In the genomic region with DNA sequence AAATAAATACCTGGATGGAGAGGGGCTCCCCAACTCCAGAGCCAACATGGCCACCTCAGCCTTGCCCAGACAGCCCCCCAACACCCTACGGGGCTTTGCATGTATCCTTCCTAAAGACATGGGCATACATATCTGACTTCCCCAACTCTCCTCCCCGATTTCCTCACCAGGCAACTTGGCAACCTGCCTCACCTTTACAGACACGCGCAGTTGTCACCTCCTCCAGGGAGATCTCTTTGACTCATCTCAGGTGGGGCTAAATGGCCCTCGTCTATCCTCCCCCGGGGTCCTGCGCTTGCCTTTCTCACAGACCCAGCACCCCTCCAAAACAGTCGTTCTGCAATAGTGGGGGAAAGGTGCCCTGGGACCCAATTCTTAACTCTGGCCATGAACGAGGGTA, we compare ENCODE assay signal across 19 cellular contexts. TPM values are rescaled to one million over a fixed set of nuclear protein-coding genes. Genes with fewer than 3 reads are reported as not detected.
DNase-seq lines count a peak whose midpoint lies in the region; ATAC-seq, FAIRE-seq and TF ChIP-seq lines count a peak whose summit lies in the region.
"Had no signal": no experiment of that assay in that cellular context is flagged by ENCODE, and none has a peak within 500 bp of the region (broad histone marks: within the 10 kb centered on the region; RNA-seq: fewer than 3 reads in every experiment).

No MANE protein-coding gene starts in this region.

- TF ChIP-seq CTCF in right atrium auricular region (IDR thresholded peaks at IDR 0.05) (no peak), bronchial epithelial cell (IDR thresholded peaks at IDR 0.05; ENCODE audit: insufficient read depth, low read length, severe bottlenecking) (no peak), neural progenitor cell (IDR thresholded peaks at IDR 0.05) (no peak), endodermal cell (conservative IDR thresholded peaks at IDR 0.05) (no peak)

- H3K9me3 Mint-ChIP-seq in neural progenitor cell (peaks cover 34% of the 10 kb centered on the region), endodermal cell (peaks cover 39% of the 10 kb centered on the region)
- H3K9me3 Mint-ChIP-seq: HFFc6 had no signal

- H3K4me1 ChIP-seq in right atrium auricular region, result no peaks in the 10 kb centered on the region
- no peaks in the 10 kb centered on the region for H3K4me1 ChIP-seq in neural progenitor cell
- peaks cover 4% of the 10 kb centered on the region for H3K4me1 ChIP-seq in endodermal cell (ENCODE audit: control insufficient read depth, insufficient read depth, low read length)

- peak; percentile 36 for FAIRE-seq in bronchial epithelial cell (lab: Jason Lieb, UNC)
- FAIRE-seq: A549 had no signal

- H3K9ac ChIP-seq in neural progenitor cell (no peak overlapping the region), endodermal cell (ENCODE audit: extremely low read depth, low read length, poor library complexity, severe bottlenecking) (no peak overlapping the region)

- DNase-seq in right atrium auricular region (ENCODE audit: low spot score) (peak; percentile 34), left ventricle myocardium superior (no peak), bronchial epithelial cell (ENCODE audit: low read depth) (no peak), left lobe of liver (ENCODE audit: low spot score) (peak; percentile 39), neural progenitor cell (ENCODE audit: low spot score) (no peak), endodermal cell (no peak), SHP77 treated with DMSO at 0.1 percent for 48 hours (lab: John Stamatoyannopoulos, UW) (no peak)
- DNase-seq: COR-L47, DMS53, HFFc6, KBM-7, MV-4-11, NCI-H1417, NCI-H187 treated with DMSO at 0.1 percent for 48 hours, NCI-H510A, NCI-H82, PC-9 had no signal

- ATAC-seq in left ventricle myocardium superior (no peak), left lobe of liver (no peak), GM21529 (IDR thresholded peaks at IDR 0.05; ENCODE audit: unreplicated experiment) (no peak)
- ATAC-seq: A549 had no signal

- H3K4me3 Mint-ChIP-seq in neural progenitor cell, result no peak overlapping the region
- H3K4me3 Mint-ChIP-seq in endodermal cell, result no peak overlapping the region
- H3K4me3 Mint-ChIP-seq: HFFc6 had no signal

- H3K79me2 ChIP-seq in neural progenitor cell (ENCODE audit: low read depth), result no peaks in the 10 kb centered on the region

- H3K4me3 ChIP-seq in right atrium auricular region (no peak overlapping the region), bronchial epithelial cell (ENCODE audit: low read depth, low read length) (no peak overlapping the region), neural progenitor cell (no peak overlapping the region), endodermal cell (ENCODE audit: low read length) (no peak overlapping the region)
- H3K4me3 ChIP-seq: A549, PC-9 had no signal

- no peak overlapping the region for H3K27ac ChIP-seq in right atrium auricular region
- H3K27ac ChIP-seq in neural progenitor cell, result no peak overlapping the region
- no peak overlapping the region for H3K27ac ChIP-seq in endodermal cell (ENCODE audit: low read depth, low read length)
- H3K27ac ChIP-seq: A549, PC-9 had no signal

- H3K27me3 Mint-ChIP-seq in neural progenitor cell (ENCODE audit: insufficient read depth, low read depth) (peaks cover 9% of the 10 kb centered on the region), endodermal cell (ENCODE audit: insufficient read depth) (peaks cover 14% of the 10 kb centered on the region)

- no peak overlapping the region for H3K4me2 ChIP-seq in neural progenitor cell
- H3K4me2 ChIP-seq: A549, PC-9 had no signal

- H3K36me3 ChIP-seq in right atrium auricular region (no peaks in the 10 kb centered on the region), bronchial epithelial cell (ENCODE audit: control insufficient read depth, insufficient read depth, low read length) (no peaks in the 10 kb centered on the region), neural progenitor cell (no peaks in the 10 kb centered on the region), endodermal cell (ENCODE audit: control insufficient read depth, insufficient read depth, low read length) (no peaks in the 10 kb centered on the region)

- H3K27me3 ChIP-seq in right atrium auricular region (no peaks in the 10 kb centered on the region), bronchial epithelial cell (ENCODE audit: control insufficient read depth, insufficient read depth, low read length) (no peaks in the 10 kb centered on the region), neural progenitor cell (peaks cover under 1% of the 10 kb centered on the region), endodermal cell (ENCODE audit: control insufficient read depth, insufficient read depth, low read length, poor library complexity, severe bottlenecking) (peaks cover 10% of the 10 kb centered on the region)

- H3F3A ChIP-seq in neural progenitor cell (ENCODE audit: low read depth), result no peaks in the 10 kb centered on the region

- no peaks in the 10 kb centered on the region for H3K9me3 ChIP-seq in right atrium auricular region
- no peaks in the 10 kb centered on the region for H3K9me3 ChIP-seq in neural progenitor cell (ENCODE audit: low read depth)
- H3K9me3 ChIP-seq in endodermal cell (ENCODE audit: control insufficient read depth, low read length), result peaks cover 22% of the 10 kb centered on the region
- H3K9me3 ChIP-seq: A549 had no signal

- intact Hi-C loops in left ventricle myocardium superior (cut with micrococcal nuclease), result no loop called here

- H3K36me3 Mint-ChIP-seq in neural progenitor cell, result no peaks in the 10 kb centered on the region
- peaks cover 11% of the 10 kb centered on the region for H3K36me3 Mint-ChIP-seq in endodermal cell (ENCODE audit: low read depth)

- 95 to 100% methylated on average over 2 to 9 of the region's 9 CpGs for WGBS in endodermal cell (ENCODE audit: insufficient coverage in 1 of 2, insufficient read length in 1 of 2), 2 experiments

- H4K20me1 ChIP-seq in neural progenitor cell (ENCODE audit: low read depth), result no peaks in the 10 kb centered on the region

- H3K27ac Mint-ChIP-seq in neural progenitor cell, result no peak overlapping the region
- H3K27ac Mint-ChIP-seq in endodermal cell, result no peak overlapping the region
- H3K27ac Mint-ChIP-seq: HFFc6 had no signal

- H3K4me1 Mint-ChIP-seq in neural progenitor cell, result peaks cover 5% of the 10 kb centered on the region
- H3K4me1 Mint-ChIP-seq in endodermal cell, result peaks cover 4% of the 10 kb centered on the region

- H2AFZ ChIP-seq in neural progenitor cell (replicated peaks), result no peak overlapping the region
- H2AFZ ChIP-seq: PC-9 had no signal

RNA-seq across cellular contexts. Expression of gene BIN1, which starts 10.6 kb away (rescaled TPM):
- 10 to 100 TPM in 1 of 2 donors, 1 to 10 TPM in 1; 7.6 to 15.3 TPM for total RNA-seq in right atrium auricular region
- total RNA-seq in left ventricle myocardium superior, result 15.0 TPM
- 11.8 and 13.8 TPM in 2 replicates for total RNA-seq in bronchial epithelial cell
- total RNA-seq in left lobe of liver, result 28.6 TPM
- total RNA-seq in neural progenitor cell (ENCODE audit: low replicate concordance), result 26.9 and 55.9 TPM in 2 replicates
- 10 to 100 TPM; 41.7 to 45.9 TPM for total RNA-seq in endodermal cell
- 51.8 TPM for polyA plus RNA-seq in endodermal cell (2013, experiment 1 of 2)
- 45.1 TPM for polyA plus RNA-seq in endodermal cell (2013, experiment 2 of 2)

Comparison
In these comparisons a context has a peak if more than half of its experiments do, and no peak if none do; other contexts are left out.
1. DNase-seq: peak in right atrium auricular region (single experiment) and left lobe of liver (single experiment); none in left ventricle myocardium superior (single experiment), bronchial epithelial cell (single experiment), neural progenitor cell (single experiment), endodermal cell (single experiment) and SHP77 treated with DMSO at 0.1 percent for 48 hours (single experiment).